ENCODE assay signal across 21 cellular contexts in the genomic region with DNA sequence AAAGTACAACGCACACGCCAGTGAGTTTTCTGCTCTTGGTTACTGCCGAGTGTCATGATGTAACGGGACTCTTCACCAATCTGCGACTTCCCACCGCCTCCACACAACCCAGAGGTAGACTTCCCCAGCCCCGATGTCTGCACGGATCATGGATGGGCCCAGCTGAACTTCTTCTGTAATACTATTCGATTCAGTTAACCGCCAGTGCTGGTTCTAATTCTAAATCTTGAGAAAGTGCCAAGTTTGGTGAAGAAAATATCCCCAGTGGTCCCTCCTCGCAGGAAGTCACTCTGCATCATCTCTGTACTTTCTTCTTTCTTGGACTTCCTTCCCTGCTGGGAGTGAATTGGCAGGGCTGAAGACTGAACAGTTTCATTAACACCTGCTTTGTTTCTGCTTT.
A peak's percentile ranks its signal among the peaks of the same experiment; 100 is the strongest.
DNase-seq lines count a peak whose midpoint lies in the region; ATAC-seq, FAIRE-seq and TF ChIP-seq lines count a peak whose summit lies in the region.
"Had no signal": no experiment of that assay in that cellular context is flagged by ENCODE, and none has a peak within 500 bp of the region (broad histone marks: within the 10 kb centered on the region; RNA-seq: fewer than 3 reads in every experiment).

No MANE protein-coding gene starts in this region.

- peaks cover 0 to 27% (median 22%) of the 10 kb centered on the region in 10 experiments; a peak in 16 of 20 replicates for H3K4me1 ChIP-seq in BLaER1 treated with 17β-estradiol and CSF1 and Interleukin-3, amounts not matched to agents 10 nM and 100 nM
- H3K4me1 ChIP-seq in HUES48 (ENCODE audit: control insufficient read depth, insufficient read depth, low read length) (peaks cover 37% of the 10 kb centered on the region), H1 (replicated peaks in 1 of 4; ENCODE audit: control insufficient read depth in 3 of 4, insufficient read depth in 4 of 4, low read length in 3 of 4) (peaks cover 3 to 16% (median 9%) of the 10 kb centered on the region in 4 experiments; a peak in 5 of 7 replicates)
- H3K4me1 ChIP-seq: HAP-1 had no signal

- no peaks in the 10 kb centered on the region for H3K36me3 ChIP-seq in BLaER1 treated with 17β-estradiol and CSF1 and Interleukin-3, amounts not matched to agents 10 nM and 100 nM
- H3K36me3 ChIP-seq in HUES48 (ENCODE audit: control insufficient read depth, insufficient read depth, low read length) (no peaks in the 10 kb centered on the region), H1 (ENCODE audit: control insufficient read depth in 2 of 4, insufficient read depth in 4 of 4, low read length in 3 of 4) (no peaks in the 10 kb centered on the region)
- H3K36me3 ChIP-seq: HAP-1 had no signal

- H3K4ac ChIP-seq in H1 (replicated peaks; ENCODE audit: insufficient read length, low read depth, low read length) = no peak overlapping the region

- H4K8ac ChIP-seq in H1 (ENCODE audit: extremely low read depth, insufficient read depth, low read length) = no peak overlapping the region

- H3K9me3 ChIP-seq in BLaER1 treated with 17β-estradiol and CSF1 and Interleukin-3, amounts not matched to agents 10 nM and 100 nM (replicated peaks in 1 of 11) = peaks cover 0 to 3% (median 0%) of the 10 kb centered on the region in 11 experiments; a peak in 2 of 22 replicates
- no peaks in the 10 kb centered on the region for H3K9me3 ChIP-seq in HUES48 (ENCODE audit: control insufficient read depth, insufficient read depth, low read length)
- H3K9me3 ChIP-seq in H1 (ENCODE audit: insufficient read depth in 2 of 2, low read depth in 1 of 2, low read length in 1 of 2) = no peaks in the 10 kb centered on the region

- peaks cover 2% of the 10 kb centered on the region for H3K27me3 Mint-ChIP-seq in activated T-cell treated with anti-CD3 and anti-CD28 coated beads, Interleukin-2, amount 50 U/mL, for 24 hours
- H3K27me3 Mint-ChIP-seq: B cell; CD4-positive, alpha-beta memory T cell had no signal

- H3K23ac ChIP-seq in H1 (ENCODE audit: insufficient read length) = no peak overlapping the region

- no peak for DNase-seq in H1 (ENCODE audit: low read depth in 1 of 2, low spot score in 2 of 2)
- no peak for DNase-seq in activated T-cell treated with anti-CD3 and anti-CD28 coated beads, Interleukin-2, amount 50 U/mL, for 24 hours
- DNase-seq in NCI-H1417 treated with DMSO at 0.1 percent for 48 hours (lab: John Stamatoyannopoulos, UW) = no peak
- DNase-seq: C1 segment of cervical spinal cord; Calu3; CD4-positive, alpha-beta memory T cell; COR-L47; DMS53; DMS79 treated with DMSO at 0.1 percent for 48 hours; GF-D8; GM23248; HFFc6 had no signal

- H3K4me3 ChIP-seq in BLaER1 treated with 17β-estradiol and CSF1 and Interleukin-3, amounts not matched to agents 10 nM and 100 nM = no peak overlapping the region
- H3K4me3 ChIP-seq in HUES48 (ENCODE audit: low read depth, low read length) (no peak overlapping the region), H1 (ENCODE audit: extremely low read depth in 1 of 4, insufficient read depth in 2 of 4, low read depth in 3 of 4, low read length in 4 of 4) (no peak overlapping the region)
- H3K4me3 ChIP-seq: GM23248, HAP-1 had no signal

- no peak overlapping the region for H3K9ac ChIP-seq in BLaER1 treated with 17β-estradiol and CSF1 and Interleukin-3, amounts not matched to agents 10 nM and 100 nM
- H3K9ac ChIP-seq in HUES48 (ENCODE audit: low read depth, low read length) (no peak overlapping the region), H1 (replicated peaks in 1 of 4; ENCODE audit: extremely low read depth in 1 of 4, low read depth in 3 of 4, low read length in 3 of 4) (no peak overlapping the region)
- H3K9ac ChIP-seq: GM23248 had no signal

- no peak for FAIRE-seq in H1 (lab: Jason Lieb, UNC)
- FAIRE-seq: GM12891, GM19239, H54 had no signal

- peak overlapping the region in 8 of 11 experiments; percentile 26 to 52 (median 46); a peak in 16 of 22 replicates for H3K4me2 ChIP-seq in BLaER1 treated with 17β-estradiol and CSF1 and Interleukin-3, amounts not matched to agents 10 nM and 100 nM
- peak overlapping the region in 1 of 2 experiments; percentile 32; a peak in 2 of 4 replicates for H3K4me2 ChIP-seq in H1 (ENCODE audit: insufficient read depth in 1 of 2, low read depth in 2 of 2, low read length in 2 of 2)

- POLR2A ChIA-PET in H1 (lab: Charles Lee; ENCODE audit: partially characterized antibody) = no interaction called here

- H3K27me3 ChIP-seq in BLaER1 treated with 17β-estradiol and CSF1 and Interleukin-3, amounts not matched to agents 10 nM and 100 nM = no peaks in the 10 kb centered on the region
- H3K27me3 ChIP-seq in HUES48 (ENCODE audit: control insufficient read depth, insufficient read depth, low read length) (no peaks in the 10 kb centered on the region), H1 (replicated peaks in 1 of 4; ENCODE audit: control insufficient read depth in 3 of 4, extremely low read depth in 1 of 4, insufficient read depth in 3 of 4, low read length in 3 of 4) (no peaks in the 10 kb centered on the region)

- H2BK12ac ChIP-seq in H1 (ENCODE audit: low read depth, low read length) = no peak overlapping the region

- no peaks in the 10 kb centered on the region for H4K20me1 ChIP-seq in BLaER1 treated with 17β-estradiol and CSF1 and Interleukin-3, amounts not matched to agents 10 nM and 100 nM
- no peaks in the 10 kb centered on the region for H4K20me1 ChIP-seq in H1 (replicated peaks in 1 of 2; ENCODE audit: control insufficient read depth in 1 of 2, insufficient read depth in 2 of 2, low read length in 2 of 2)

- H3K27ac Mint-ChIP-seq in activated T-cell treated with anti-CD3 and anti-CD28 coated beads, Interleukin-2, amount 50 U/mL, for 24 hours = no peak overlapping the region
- H3K27ac Mint-ChIP-seq: B cell; CD4-positive, alpha-beta memory T cell; HFFc6 had no signal

- H4K91ac ChIP-seq in H1 (replicated peaks; ENCODE audit: insufficient read length, low read length) = no peak overlapping the region

- TF ChIP-seq RAD21 in H1 (IDR thresholded peaks at IDR 0.05 in 1 of 2, conservative IDR thresholded peaks at IDR 0.05 in 1 of 2; ENCODE audit: low read depth in 2 of 2, low read length in 2 of 2) = no peak

- H3K27ac ChIP-seq in BLaER1 treated with 17β-estradiol and CSF1 and Interleukin-3, amounts not matched to agents 10 nM and 100 nM = no peak overlapping the region
- H3K27ac ChIP-seq in HUES48 (ENCODE audit: low read depth, low read length) (peak overlapping the region; percentile 5), H1 (ENCODE audit: low read depth, low read length) (no peak overlapping the region)
- H3K27ac ChIP-seq: GM23248 had no signal

- no peaks in the 10 kb centered on the region for H3K36me3 Mint-ChIP-seq in activated T-cell treated with anti-CD3 and anti-CD28 coated beads, Interleukin-2, amount 50 U/mL, for 24 hours (ENCODE audit: low read depth)
- H3K36me3 Mint-ChIP-seq: CD4-positive, alpha-beta memory T cell had no signal

- no peak overlapping the region for H3K4me3 Mint-ChIP-seq in activated T-cell treated with anti-CD3 and anti-CD28 coated beads, Interleukin-2, amount 50 U/mL, for 24 hours
- H3K4me3 Mint-ChIP-seq: B cell; CD4-positive, alpha-beta memory T cell; HFFc6 had no signal

- TF ChIP-seq CTCF in H1 (IDR thresholded peaks at IDR 0.05; ENCODE audit: control extremely low read depth in 1 of 3, insufficient read depth in 1 of 3, low read depth in 1 of 3, low read length in 3 of 3) = no peak

- ATAC-seq in HG03378 (IDR thresholded peaks at IDR 0.05; ENCODE audit: unreplicated experiment) (no peak), GM18858 (IDR thresholded peaks at IDR 0.05; ENCODE audit: unreplicated experiment) (no peak)

- WGBS in H1 (ENCODE audit: extremely low coverage in 1 of 2, insufficient coverage in 1 of 2, insufficient read length in 1 of 2, insufficient replicate concordance in 2 of 2, low coverage in 1 of 2, low lambda C conversion rate in 2 of 2, missing lambda C conversion rate in 1 of 2), 2 experiments = 86% methylated on average over 11 of the region's 11 CpGs; no CpG with 5 or more reads in 1 of the 2 experiments

- no peak overlapping the region for H2BK5ac ChIP-seq in H1 (ENCODE audit: low read depth, low read length)

- H3K18ac ChIP-seq in H1 (ENCODE audit: extremely low read depth, low read length) = no peak overlapping the region

- CTCF ChIA-PET in H1 (lab: Charles Lee; ENCODE audit: partially characterized antibody) = interaction anchor here (0.9 to 1.6 kb wide), 6 partner anchors 9 to 71 kb away, joined by 3 to 5 read pairs (median 3); no protein-coding TSS in a partner anchor

- peak overlapping the region; percentile 66; the same call in 1 of the 2 replicates for H2BK20ac ChIP-seq in H1 (ENCODE audit: low read length)

- H2AFZ ChIP-seq in H1 (ENCODE audit: low read length) = 0 out of 2 replicates have a peak overlapping the region, but pooled peaks have one; percentile 4
- H2AFZ ChIP-seq: GM23248 had no signal

- H3K79me1 ChIP-seq in H1 (ENCODE audit: low read depth, low read length) = no peaks in the 10 kb centered on the region

- H4K5ac ChIP-seq in H1 (ENCODE audit: insufficient read length, low read depth, low read length) = no peak overlapping the region

- H3K9me3 Mint-ChIP-seq in activated T-cell treated with anti-CD3 and anti-CD28 coated beads, Interleukin-2, amount 50 U/mL, for 24 hours = peaks cover 6% of the 10 kb centered on the region

- 0 out of 2 replicates have a peak overlapping the region, but pooled peaks have one; percentile 18 for H2BK15ac ChIP-seq in H1 (ENCODE audit: low read length)

- no peak for TF ChIP-seq POLR2A in H1 (IDR thresholded peaks at IDR 0.05; ENCODE audit: control extremely low read depth in 1 of 2, low read depth in 2 of 2, low read length in 2 of 2)

- H3K4me1 Mint-ChIP-seq in activated T-cell treated with anti-CD3 and anti-CD28 coated beads, Interleukin-2, amount 50 U/mL, for 24 hours (ENCODE audit: low read depth) = no peaks in the 10 kb centered on the region
- H3K4me1 Mint-ChIP-seq: B cell; CD4-positive, alpha-beta memory T cell had no signal

- no peak overlapping the region for H2AK5ac ChIP-seq in H1 (ENCODE audit: low read depth, low read length)

- H3K23me2 ChIP-seq in H1 (ENCODE audit: low read depth, low read length) = no peaks in the 10 kb centered on the region; the same call in 1 of the 2 replicates

- H3K79me2 ChIP-seq in H1 (ENCODE audit: control insufficient read depth in 1 of 2, insufficient read depth in 2 of 2, low read length in 2 of 2) = no peaks in the 10 kb centered on the region

- no peak overlapping the region for H3K56ac ChIP-seq in H1 (replicated peaks; ENCODE audit: insufficient read length, low read depth, low read length)

- no peak overlapping the region for H3K14ac ChIP-seq in H1 (ENCODE audit: insufficient read length)

- no peak for TF ChIP-seq EP300 in H1 (IDR thresholded peaks at IDR 0.05; ENCODE audit: borderline replicate concordance in 1 of 2, low read depth in 2 of 2, low read length in 2 of 2)

- no peak overlapping the region for H2BK120ac ChIP-seq in H1 (replicated peaks; ENCODE audit: low read depth, low read length)

TF ChIP-seq in H1, 55 proteins besides CTCF, POLR2A, EP300 and RAD21 (continues in another document):
- TF ChIP-seq CHD1 (IDR thresholded peaks at IDR 0.05; ENCODE audit: low read depth, low read length) (no peak), SIN3A (conservative IDR thresholded peaks at IDR 0.05 in 1 of 2, IDR thresholded peaks at IDR 0.05 in 1 of 2; ENCODE audit: low read depth in 1 of 2, low read length in 2 of 2) (no peak), SP2 (IDR thresholded peaks at IDR 0.05; ENCODE audit: low read length) (no peak), HDAC2 (IDR thresholded peaks at IDR 0.05; ENCODE audit: borderline replicate concordance in 1 of 2, low read depth in 2 of 2, low read length in 2 of 2) (no peak)
